16 cellular contexts compared by ENCODE assay signal in genomic region chr5:58828145-58828544, GRCh38.
A peak's percentile ranks its signal among the peaks of the same experiment; 100 is the strongest.
DNase-seq lines count a peak whose midpoint lies in the region; TF ChIP-seq lines count a peak whose summit lies in the region.
"Had no signal": no experiment of that assay in that cellular context is flagged by ENCODE, and none has a peak within 500 bp of the region (broad histone marks: within the 10 kb centered on the region; RNA-seq: fewer than 3 reads in every experiment).

No MANE protein-coding gene starts in this region.

- no peak overlapping the region for H3K4me3 ChIP-seq in colonic mucosa
- H3K4me3 ChIP-seq: Peyer's patch, SK-N-MC had no signal

- H3K9me3 ChIP-seq in colonic mucosa, result no peaks in the 10 kb centered on the region
- H3K9me3 ChIP-seq: Peyer's patch had no signal

- H3K4me1 Mint-ChIP-seq in glutamatergic neuron (ENCODE audit: low read depth, unreplicated experiment), result peaks cover 10% of the 10 kb centered on the region
- peaks cover 8% of the 10 kb centered on the region for H3K4me1 Mint-ChIP-seq in type B pancreatic cell (ENCODE audit: unreplicated experiment)
- H3K4me1 Mint-ChIP-seq: CD8-positive, alpha-beta memory T cell had no signal

- H3K27ac Mint-ChIP-seq in glutamatergic neuron (ENCODE audit: unreplicated experiment) (peak overlapping the region; percentile 70), type B pancreatic cell (no peak overlapping the region)
- H3K27ac Mint-ChIP-seq: CD8-positive, alpha-beta memory T cell had no signal

- intact Hi-C loops in colonic mucosa (cut with DNase I), result no loop called here

- H3K27me3 Mint-ChIP-seq in glutamatergic neuron (ENCODE audit: unreplicated experiment), result peaks cover 1% of the 10 kb centered on the region
- H3K27me3 Mint-ChIP-seq in type B pancreatic cell, result no peaks in the 10 kb centered on the region

- no peak overlapping the region for H3K9ac ChIP-seq in colonic mucosa (ENCODE audit: low read depth in 2 of 2, low read length in 2 of 2)

- H3K4me3 Mint-ChIP-seq in glutamatergic neuron (ENCODE audit: unreplicated experiment) (no peak overlapping the region), type B pancreatic cell (peak overlapping the region; percentile 9)
- H3K4me3 Mint-ChIP-seq: CD8-positive, alpha-beta memory T cell had no signal

- H3K4me1 ChIP-seq in colonic mucosa, result no peaks in the 10 kb centered on the region
- H3K4me1 ChIP-seq: Peyer's patch had no signal

- TF ChIP-seq CTCF in glutamatergic neuron (IDR thresholded peaks at IDR 0.05; ENCODE audit: partially characterized antibody, unreplicated experiment), result no peak
- no peak for TF ChIP-seq CTCF in type B pancreatic cell (conservative IDR thresholded peaks at IDR 0.05)
- TF ChIP-seq CTCF in GM10266 (IDR thresholded peaks at IDR 0.05; ENCODE audit: control insufficient read depth, insufficient read depth, low read depth, missing control alignments), result no peak
- no peak for TF ChIP-seq CTCF in colonic mucosa (IDR thresholded peaks at IDR 0.05)

- H3K36me3 ChIP-seq in colonic mucosa, result no peaks in the 10 kb centered on the region
- H3K36me3 ChIP-seq: Peyer's patch had no signal

- H3K36me3 Mint-ChIP-seq in glutamatergic neuron (ENCODE audit: unreplicated experiment) (no peaks in the 10 kb centered on the region), type B pancreatic cell (no peaks in the 10 kb centered on the region)
- H3K36me3 Mint-ChIP-seq: CD8-positive, alpha-beta memory T cell had no signal

- DNase-seq in NCI-H82 (lab: John Stamatoyannopoulos, UW) (peak; percentile 47), NCI-H82 treated with DMSO at 0.1 percent for 48 hours (lab: John Stamatoyannopoulos, UW; ENCODE audit: unreplicated experiment) (no peak), NCI-H524 (lab: John Stamatoyannopoulos, UW) (peak; percentile 62 to 80), glutamatergic neuron (no peak), type B pancreatic cell (ENCODE audit: extremely low spot score, unreplicated experiment) (no peak), GM10266 (ENCODE audit: extremely low spot score) (no peak), colonic mucosa (no peak)
- DNase-seq: ACHN; C1 segment of cervical spinal cord; CD8-positive, alpha-beta memory T cell; NCI-H1092 treated with DMSO at 0.1 percent for 48 hours; NCI-H187; NCI-H2107; NK-92 treated with Interleukin-12 subunit alpha and Interleukin-12 subunit beta, amount 100 ng/mL, for 24 hours; Peyer's patch had no signal

- H3K27ac ChIP-seq in colonic mucosa, result no peak overlapping the region
- H3K27ac ChIP-seq: Peyer's patch, SK-N-MC had no signal

- no peaks in the 10 kb centered on the region for H3K9me3 Mint-ChIP-seq in glutamatergic neuron (ENCODE audit: unreplicated experiment)
- H3K9me3 Mint-ChIP-seq in type B pancreatic cell, result peaks cover 8% of the 10 kb centered on the region

- no peaks in the 10 kb centered on the region for H3K27me3 ChIP-seq in colonic mucosa
- H3K27me3 ChIP-seq: Peyer's patch had no signal

Comparison
In these comparisons a context has a peak if more than half of its experiments do, and no peak if none do; other contexts are left out.
1. DNase-seq: peak in NCI-H82 (single experiment) and NCI-H524 (2 of 2); none in NCI-H82 treated with DMSO at 0.1 percent for 48 hours (single experiment), glutamatergic neuron (single experiment), type B pancreatic cell (single experiment), GM10266 (single experiment) and colonic mucosa (single experiment).